8 cellular contexts compared by ENCODE assay signal in the genomic region with DNA sequence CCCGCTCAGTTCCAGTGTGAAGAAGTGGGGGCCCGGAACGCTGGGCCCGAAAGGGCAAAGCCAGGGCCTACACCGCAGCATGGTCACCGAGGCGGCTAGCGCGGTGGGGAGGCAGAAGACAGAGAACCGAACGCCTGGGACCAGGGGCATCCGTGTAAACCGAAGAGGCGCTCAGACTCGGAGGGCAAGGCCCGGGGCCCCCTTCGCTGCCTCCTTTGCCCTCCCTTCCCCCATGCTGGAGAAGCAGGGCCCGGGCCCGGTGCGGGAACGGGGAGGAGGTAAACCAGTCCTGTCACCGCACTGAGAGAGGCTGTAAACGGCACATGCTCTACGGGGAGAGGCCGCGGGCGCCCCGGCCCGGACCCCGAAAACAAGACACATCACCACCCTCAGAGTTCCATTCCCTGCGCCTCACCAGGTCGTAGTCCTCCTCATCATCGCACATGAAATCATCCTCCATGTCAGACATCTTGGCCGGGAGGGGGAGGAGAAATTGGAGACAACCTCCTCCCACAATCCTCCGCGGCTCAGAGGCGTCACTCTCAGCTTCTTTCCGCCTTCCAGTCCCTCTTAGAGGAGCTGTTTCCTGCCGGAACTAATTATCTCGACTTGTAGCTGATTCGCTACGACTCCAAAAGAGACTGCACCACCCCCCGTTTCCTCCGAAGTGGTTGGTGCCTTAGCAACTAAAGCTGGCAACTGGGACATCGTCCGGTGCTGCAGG. TPM values are rescaled to one million over a fixed set of nuclear protein-coding genes. Genes with fewer than 3 reads are reported as not detected.
DNase-seq lines count a peak whose midpoint lies in the region; ATAC-seq, FAIRE-seq and TF ChIP-seq lines count a peak whose summit lies in the region.

A gene (minus strand): TSS at position 490 of the 724 bp plus-strand sequence. CDS start 21 bp downstream, at position 469.

- ATAC-seq in HG02852 (IDR thresholded peaks at IDR 0.05; ENCODE audit: unreplicated experiment) (peak; percentile 90), heart right ventricle (peak; percentile 98 to 99 (median 99)), upper lobe of left lung (ENCODE audit: low FRiP score in 2 of 2) (peak; percentile 99 to 100)

- H3K36me3 ChIP-seq in heart right ventricle (peaks cover 0 to 6% (median 0%) of the 10 kb centered on the region in 9 donors), upper lobe of left lung (no peaks in the 10 kb centered on the region)

- H3K4me1 ChIP-seq in heart right ventricle (peaks cover 2 to 58% (median 41%) of the 10 kb centered on the region in 9 donors), upper lobe of left lung (peaks cover 19 to 45% (median 34%) of the 10 kb centered on the region in 4 donors)

- peak within 1 kb of the TSS; percentile 84 to 98 (median 92) for H3K4me3 ChIP-seq in heart right ventricle
- peak within 1 kb of the TSS; percentile 68 to 95 (median 85) for H3K4me3 ChIP-seq in upper lobe of left lung

- peak in 1 of 4 donors; percentile 77 for TF ChIP-seq EP300 in upper lobe of left lung (IDR thresholded peaks at IDR 0.05)

- TF ChIP-seq CTCF in heart right ventricle (IDR thresholded peaks at IDR 0.05) (peak in 1 of 9 donors; percentile 9), upper lobe of left lung (IDR thresholded peaks at IDR 0.05) (peak in 2 of 6 experiments; percentile 10 to 20)

- intact Hi-C loops in T-helper 1 cell treated with Interleukin-12 subunit alpha and Interleukin-12 subunit beta and Interleukin-4 antibody, amounts not matched to agents 30 ng/mL and 1 ng/mL, for 36 hours (cut with micrococcal nuclease): loop anchor here (1.0 to 10.0 kb wide), 17 partner anchors 15 to 1752 kb away; a partner anchor contains a TSS
- intact Hi-C loops in heart right ventricle (cut with DNase I): loop anchor here in 2 of 10 donors (5.0 to 10.0 kb wide), 4 partner anchors 110 to 820 kb away; a partner anchor contains a TSS
- intact Hi-C loops in posterior cingulate gyrus (cut with DNase I): loop anchor here (1.0 to 10.0 kb wide), 4 partner anchors 109 to 1270 kb away; a partner anchor contains a TSS

- H3K9me3 ChIP-seq in heart right ventricle (no peaks in the 10 kb centered on the region), upper lobe of left lung (no peaks in the 10 kb centered on the region)

- peak; percentile 50 for DNase-seq in GM12892 (ENCODE audit: insufficient read length)
- peak; percentile 93 for DNase-seq in NCI-H146 (lab: John Stamatoyannopoulos, UW)
- peak; percentile 99 for DNase-seq in amniotic epithelial cell (ENCODE audit: low read depth)
- DNase-seq in heart right ventricle: peak; percentile 86 to 96
- peak; percentile 92 to 99 (median 95) for DNase-seq in posterior cingulate gyrus
- peak; percentile 92 to 96 for DNase-seq in upper lobe of left lung

- peak; percentile 84 for TF ChIP-seq POLR2A in GM12892 (IDR thresholded peaks at IDR 0.05; ENCODE audit: low read depth, low read length)
- peak in 3 of 4 donors; percentile 51 to 75 (median 68) for TF ChIP-seq POLR2A in upper lobe of left lung (IDR thresholded peaks at IDR 0.05)

- H3K27me3 ChIP-seq in heart right ventricle: no peaks in the 10 kb centered on the region
- no peaks in the 10 kb centered on the region for H3K27me3 ChIP-seq in upper lobe of left lung

- H3K27ac ChIP-seq in heart right ventricle (peak within 1 kb of the TSS; percentile 45 to 94 (median 88)), upper lobe of left lung (peak within 1 kb of the TSS; percentile 88 to 95 (median 90))

- peak; percentile 92 for FAIRE-seq in GM12892 (lab: Jason Lieb, UNC)

- 0% methylated on average over 46 of the region's 46 CpGs for WGBS in heart right ventricle, 2 donors
- 0 to 2% methylated on average over 9 to 41 of the region's 46 CpGs for WGBS in upper lobe of left lung, 2 donors

RNA-seq across cellular contexts. Expression of the gene that starts here (rescaled TPM):
- 66.4 TPM for polyA plus RNA-seq in GM12892 (2012; ENCODE audit: missing spikeins)
- total RNA-seq in T-helper 1 cell treated with Interleukin-12 subunit alpha and Interleukin-12 subunit beta and Interleukin-4 antibody, amounts not matched to agents 30 ng/mL and 1 ng/mL, for 36 hours: 64.6 and 65.9 TPM in 2 replicates
- total RNA-seq in heart right ventricle: 10 to 100 TPM; 71.3 to 91.8 (median 86.8) TPM
- 10 to 100 TPM; 23.8 to 40.6 TPM for polyA plus RNA-seq in heart right ventricle
- 10 to 100 TPM; 16.8 to 65.0 (median 43.0) TPM for total RNA-seq in upper lobe of left lung

Comparison
In these comparisons a context has a peak if more than half of its experiments do, and no peak if none do; other contexts are left out.
1. Peak in every context shown above with its lines: DNase-seq, ATAC-seq, H3K4me3 ChIP-seq and H3K27ac ChIP-seq.